9 cellular contexts compared by ENCODE assay signal in genomic region chr17:51322390-51323029, GRCh38.
DNase-seq lines count a peak whose midpoint lies in the region; ATAC-seq and TF ChIP-seq lines count a peak whose summit lies in the region.
"Had no signal": no experiment of that assay in that cellular context is flagged by ENCODE, and none has a peak within 500 bp of the region (broad histone marks: within the 10 kb centered on the region; RNA-seq: fewer than 3 reads in every experiment).

No MANE protein-coding gene starts in this region.

- no TSS peak for BruUV-seq in PC-9 (replicated peaks; lab: Mats Ljungman, UMichigan)

- H3K9me2 ChIP-seq in PC-9 (ENCODE audit: insufficient read depth), result no peaks in the 10 kb centered on the region

- H3K4me1 ChIP-seq in PC-9 (replicated peaks; ENCODE audit: insufficient read depth) (no peaks in the 10 kb centered on the region), foreskin keratinocyte (no peaks in the 10 kb centered on the region)

- POLR2A ChIA-PET in PC-9 (lab: Charles Lee; ENCODE audit: unreplicated experiment), result no interaction called here

- H3K79me2 ChIP-seq in PC-9 (ENCODE audit: low read depth), result no peaks in the 10 kb centered on the region

- H2AFZ ChIP-seq in PC-9, result no peak overlapping the region

- CTCF ChIA-PET in PC-9 (lab: Charles Lee), result no interaction called here

- peaks cover 16% of the 10 kb centered on the region for H3K9me3 ChIP-seq in PC-9 (ENCODE audit: insufficient read depth, low read depth)

- no peak overlapping the region for H3K4me3 ChIP-seq in PC-9

- H3F3A ChIP-seq in PC-9 (ENCODE audit: insufficient read depth, low read depth), result no peaks in the 10 kb centered on the region

- no peak overlapping the region for H3K4me2 ChIP-seq in PC-9

- ATAC-seq in HG02642 (IDR thresholded peaks at IDR 0.05; ENCODE audit: poor library complexity, unreplicated experiment) (peak; percentile 46), foreskin keratinocyte (peak; percentile 80), HG03354 (IDR thresholded peaks at IDR 0.05; ENCODE audit: poor library complexity, severe bottlenecking, unreplicated experiment) (no peak)

- TF ChIP-seq CTCF in PC-9 (conservative IDR thresholded peaks at IDR 0.05) (peak; percentile 52), foreskin keratinocyte (conservative IDR thresholded peaks at IDR 0.05) (peak; percentile 83)

- no peaks in the 10 kb centered on the region for H4K20me1 ChIP-seq in PC-9 (ENCODE audit: insufficient read depth)

- no peaks in the 10 kb centered on the region for H3K36me3 ChIP-seq in PC-9 (ENCODE audit: low read depth)

- H3K27me3 ChIP-seq in PC-9 (ENCODE audit: insufficient read depth, low read depth) (peaks cover 36% of the 10 kb centered on the region), foreskin keratinocyte (no peaks in the 10 kb centered on the region)

- intact Hi-C loops in PC-9 (cut with micrococcal nuclease; ENCODE audit: unreplicated experiment), result no loop called here

- H3K27ac ChIP-seq in PC-9, result no peak overlapping the region
- H3K27ac ChIP-seq in foreskin keratinocyte, result no peak overlapping the region

- DNase-seq in NCI-H2107 treated with DMSO at 0.1 percent for 48 hours (lab: John Stamatoyannopoulos, UW; ENCODE audit: unreplicated experiment) (peak; percentile 2), NCI-H2107 (lab: John Stamatoyannopoulos, UW) (no peak), PC-9 (no peak), foreskin keratinocyte (peak in 1 of 2 donors; percentile 23), OCI-M2 (lab: John Stamatoyannopoulos, UW; ENCODE audit: unreplicated experiment) (no peak)
- no peak for DNase-seq in stimulated activated CD4-positive, alpha-beta T cell treated with anti-CD3 and anti-CD28 coated beads, Interleukin-4, amount 100 ng/mL, for 4 hours
- DNase-seq: right cardiac atrium had no signal
